In the genomic region with DNA sequence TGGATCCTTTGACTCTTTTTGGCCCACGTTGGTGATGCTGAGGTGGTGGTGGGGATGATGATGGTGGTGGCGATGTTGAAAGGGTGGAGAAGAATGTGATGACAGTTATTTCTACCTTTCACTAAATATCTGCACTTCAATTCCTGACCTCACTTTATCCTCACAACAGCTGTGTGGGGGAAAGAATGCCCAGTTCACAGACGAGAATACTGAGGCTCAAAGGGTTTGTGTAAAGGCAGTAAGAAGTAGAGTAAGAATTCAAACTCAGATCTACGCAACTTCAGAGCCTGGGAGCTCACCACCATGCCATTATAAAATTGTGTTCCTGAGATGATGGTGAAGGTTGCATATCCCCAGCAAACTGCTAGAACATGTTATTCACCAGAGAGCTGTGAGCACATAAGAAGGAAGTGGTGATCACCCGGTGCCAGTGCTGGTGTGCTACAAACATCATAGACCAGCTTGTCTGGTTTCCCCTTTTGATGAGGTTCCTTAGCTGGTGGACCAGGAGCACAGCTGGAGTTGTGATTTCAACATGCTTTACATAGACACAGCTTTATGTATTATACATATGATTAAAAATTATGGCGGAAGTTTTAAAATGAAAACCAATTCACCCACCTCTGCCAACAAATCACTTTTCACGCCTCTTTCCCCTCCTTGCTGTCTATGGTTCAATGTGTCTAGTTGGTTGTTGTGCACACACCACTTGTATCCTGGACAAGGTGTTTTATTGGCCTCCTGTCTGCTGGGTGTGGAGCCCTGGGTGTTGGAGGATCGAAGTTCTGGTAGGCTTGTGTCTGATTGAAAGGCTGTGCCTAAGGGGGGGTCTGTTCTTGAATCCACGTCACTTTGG, we compare ENCODE assay signal across 11 cellular contexts. TPM values are rescaled to one million over a fixed set of nuclear protein-coding genes. Genes with fewer than 3 reads are reported as not detected.
DNase-seq lines count a peak whose midpoint lies in the region; ATAC-seq and TF ChIP-seq lines count a peak whose summit lies in the region.
"Had no signal": no experiment of that assay in that cellular context is flagged by ENCODE, and none has a peak within 500 bp of the region (broad histone marks: within the 10 kb centered on the region; RNA-seq: fewer than 3 reads in every experiment).

No MANE protein-coding gene starts in this region.

- no peaks in the 10 kb centered on the region for H3K36me3 Mint-ChIP-seq in MCF 10A (ENCODE audit: insufficient read depth, unreplicated experiment)
- no peaks in the 10 kb centered on the region for H3K36me3 Mint-ChIP-seq in CD4-positive, alpha-beta memory T cell

- TF ChIP-seq POLR2A in breast epithelium (IDR thresholded peaks at IDR 0.05) = no peak
- no peak for TF ChIP-seq POLR2A in thyroid gland (IDR thresholded peaks at IDR 0.05)

- H3K4me1 ChIP-seq in breast epithelium (no peaks in the 10 kb centered on the region), foreskin keratinocyte (peaks cover 35% of the 10 kb centered on the region), thyroid gland (peaks cover 35 to 74% of the 10 kb centered on the region in 2 donors)
- no peaks in the 10 kb centered on the region for H3K4me1 ChIP-seq in CD4-positive, alpha-beta memory T cell (ENCODE audit: insufficient read depth, low read length)

- CTCF ChIA-PET in MCF 10A (lab: Yijun Ruan, JAX) = interaction anchor here (1.0 to 1.4 kb wide), 2 partner anchors 16 to 47 kb away, joined by 3 to 5 read pairs; no protein-coding TSS in a partner anchor
- CTCF ChIA-PET in CD4-positive, alpha-beta memory T cell (lab: Charles Lee; ENCODE audit: partially characterized antibody) = interaction anchor here (0.9 kb wide), 1 partner anchor 10 kb away, joined by 3 read pairs; no protein-coding TSS in a partner anchor

- H3K9me3 ChIP-seq in breast epithelium = no peaks in the 10 kb centered on the region
- H3K9me3 ChIP-seq in thyroid gland = no peaks in the 10 kb centered on the region
- no peaks in the 10 kb centered on the region for H3K9me3 ChIP-seq in CD4-positive, alpha-beta memory T cell (ENCODE audit: control insufficient read depth in 1 of 2, low read length in 2 of 2)
- H3K9me3 ChIP-seq: neutrophil had no signal

- peak overlapping the region in 1 of 2 donors; percentile 50 for H3K27ac ChIP-seq in breast epithelium
- H3K27ac ChIP-seq in foreskin keratinocyte = peak overlapping the region; percentile 91
- H3K27ac ChIP-seq in thyroid gland = peak overlapping the region; percentile 72 to 82 (median 81)
- no peak overlapping the region for H3K27ac ChIP-seq in CD4-positive, alpha-beta memory T cell (ENCODE audit: low read depth, low read length)
- H3K27ac ChIP-seq: neutrophil had no signal

- WGBS in thyroid gland, 2 donors = 84% methylated on average over 9 of the region's 9 CpGs

- H3K4me3 Mint-ChIP-seq in MCF 10A (ENCODE audit: unreplicated experiment) = no peak overlapping the region
- no peak overlapping the region for H3K4me3 Mint-ChIP-seq in CD4-positive, alpha-beta memory T cell

- peak; percentile 12 for ATAC-seq in foreskin keratinocyte

- H3K36me3 ChIP-seq in breast epithelium = no peaks in the 10 kb centered on the region
- H3K36me3 ChIP-seq in thyroid gland = no peaks in the 10 kb centered on the region
- H3K36me3 ChIP-seq in CD4-positive, alpha-beta memory T cell (ENCODE audit: insufficient read depth, low read length) = no peaks in the 10 kb centered on the region
- H3K36me3 ChIP-seq: neutrophil had no signal

- BruUV-seq in MCF 10A (replicated peaks; lab: Mats Ljungman, UMichigan) = no TSS peak

- POLR2A ChIA-PET in MCF 10A (lab: Yijun Ruan, JAX) = interaction anchor here (0.9 to 1.6 kb wide), 6 partner anchors 12 to 95 kb away, joined by 3 to 7 read pairs (median 4); no protein-coding TSS in a partner anchor
- POLR2A ChIA-PET in CD4-positive, alpha-beta memory T cell (lab: Charles Lee; ENCODE audit: partially characterized antibody) = no interaction called here

- H3K4me3 ChIP-seq in breast epithelium (no peak overlapping the region), thyroid gland (replicated peaks in 1 of 3) (no peak overlapping the region)
- H3K4me3 ChIP-seq in CD4-positive, alpha-beta memory T cell (ENCODE audit: low read length in 2 of 2) = no peak overlapping the region

- H3K27me3 Mint-ChIP-seq in MCF 10A (ENCODE audit: insufficient read depth, unreplicated experiment) = no peaks in the 10 kb centered on the region
- H3K27me3 Mint-ChIP-seq in CD4-positive, alpha-beta memory T cell = peaks cover 42 to 51% of the 10 kb centered on the region in 2 donors

- peak overlapping the region; percentile 68 for H3K27ac Mint-ChIP-seq in MCF 10A (ENCODE audit: low read depth, unreplicated experiment)
- H3K27ac Mint-ChIP-seq in CD4-positive, alpha-beta memory T cell = no peak overlapping the region

- DNase-seq in MCF 10A (ENCODE audit: unreplicated experiment) = no peak
- DNase-seq in breast epithelium (ENCODE audit: low spot score in 2 of 2) = no peak
- peak; percentile 67 for DNase-seq in SIG-M5 treated with dmso at 0.1 percent for 504 hours (lab: John Stamatoyannopoulos, UW; ENCODE audit: unreplicated experiment)
- peak in 1 of 2 donors; percentile 25 for DNase-seq in foreskin keratinocyte
- DNase-seq in thyroid gland = no peak
- DNase-seq in NCI-H187 treated with DMSO at 0.1 percent for 48 hours (lab: John Stamatoyannopoulos, UW) = no peak
- DNase-seq in effector CD8-positive, alpha-beta T cell (lab: John Stamatoyannopoulos, UW) = no peak
- no peak for DNase-seq in CD4-positive, alpha-beta memory T cell
- DNase-seq: activated T-cell treated with anti-CD3 and anti-CD28 coated beads, Interleukin-2, amount 50 U/mL, for 48 hours; stimulated activated naive CD4-positive, alpha-beta T cell treated with Interleukin-2 at 50 U/mL for 16 hours had no signal

- H3K4me1 Mint-ChIP-seq in MCF 10A (ENCODE audit: insufficient read depth, unreplicated experiment) = peaks cover 31% of the 10 kb centered on the region
- H3K4me1 Mint-ChIP-seq in CD4-positive, alpha-beta memory T cell = peaks cover 0 to 7% (median 3%) of the 10 kb centered on the region in 4 donors

- intact Hi-C loops in MCF 10A (cut with micrococcal nuclease) (no loop called here), breast epithelium (cut with DNase I; ENCODE audit: low total_unique reads) (no loop called here), thyroid gland (cut with DNase I) (no loop called here)
- intact Hi-C loops in CD4-positive, alpha-beta memory T cell (cut with micrococcal nuclease) = no loop called here

- no peaks in the 10 kb centered on the region for H3K27me3 ChIP-seq in breast epithelium
- no peaks in the 10 kb centered on the region for H3K27me3 ChIP-seq in foreskin keratinocyte
- no peaks in the 10 kb centered on the region for H3K27me3 ChIP-seq in thyroid gland
- H3K27me3 ChIP-seq in CD4-positive, alpha-beta memory T cell (ENCODE audit: insufficient read depth, low read length) = peaks cover 16% of the 10 kb centered on the region

- TF ChIP-seq CTCF in MCF 10A (IDR thresholded peaks at IDR 0.05; ENCODE audit: unreplicated experiment) = no peak
- no peak for TF ChIP-seq CTCF in breast epithelium (IDR thresholded peaks at IDR 0.05)
- no peak for TF ChIP-seq CTCF in foreskin keratinocyte (conservative IDR thresholded peaks at IDR 0.05)
- no peak for TF ChIP-seq CTCF in thyroid gland (IDR thresholded peaks at IDR 0.05)

- no peaks in the 10 kb centered on the region for H3K9me3 Mint-ChIP-seq in MCF 10A (ENCODE audit: unreplicated experiment)
- H3K9me3 Mint-ChIP-seq in CD4-positive, alpha-beta memory T cell = no peaks in the 10 kb centered on the region

RNA-seq across cellular contexts. Expression of gene ST14, which starts 6.2 kb away (rescaled TPM):
- total RNA-seq in MCF 10A (2022) (24.8 and 27.2 TPM in 2 replicates), breast epithelium (10 to 100 TPM in 2 of 3 donors, 1 to 10 TPM in 1; 9.9 to 89.0 (median 48.5) TPM), foreskin keratinocyte (94.1 and 94.8 TPM in 2 replicates), thyroid gland (100 to 1,000 TPM in 2 of 4 donors, 10 to 100 TPM in 2; 53.3 to 102 (median 90.7) TPM)
- polyA plus RNA-seq in foreskin keratinocyte = 76.9 and 79.1 TPM in 2 replicates
- total RNA-seq in CD4-positive, alpha-beta memory T cell = under 1 TPM; 0.72 to 0.79 TPM
- polyA plus RNA-seq in CD4-positive, alpha-beta memory T cell = under 1 TPM in 1 of 2 donors, not detected in 1; 0.47 TPM

Comparison
In these comparisons a context has a peak if more than half of its experiments do, and no peak if none do; other contexts are left out.
1. RNA of gene ST14, which starts 6.2 kb away (total RNA-seq): 53.3 to 102 TPM in thyroid gland, 94.1 to 94.8 TPM in foreskin keratinocyte, 9.9 to 89.0 TPM in breast epithelium and 24.8 to 27.2 TPM in MCF 10A; 0.72 to 0.79 TPM in CD4-positive, alpha-beta memory T cell; every median in the first group is over 4 times any median in the second.